ENCODE assay signal across 1 cellular context in the genomic region with DNA sequence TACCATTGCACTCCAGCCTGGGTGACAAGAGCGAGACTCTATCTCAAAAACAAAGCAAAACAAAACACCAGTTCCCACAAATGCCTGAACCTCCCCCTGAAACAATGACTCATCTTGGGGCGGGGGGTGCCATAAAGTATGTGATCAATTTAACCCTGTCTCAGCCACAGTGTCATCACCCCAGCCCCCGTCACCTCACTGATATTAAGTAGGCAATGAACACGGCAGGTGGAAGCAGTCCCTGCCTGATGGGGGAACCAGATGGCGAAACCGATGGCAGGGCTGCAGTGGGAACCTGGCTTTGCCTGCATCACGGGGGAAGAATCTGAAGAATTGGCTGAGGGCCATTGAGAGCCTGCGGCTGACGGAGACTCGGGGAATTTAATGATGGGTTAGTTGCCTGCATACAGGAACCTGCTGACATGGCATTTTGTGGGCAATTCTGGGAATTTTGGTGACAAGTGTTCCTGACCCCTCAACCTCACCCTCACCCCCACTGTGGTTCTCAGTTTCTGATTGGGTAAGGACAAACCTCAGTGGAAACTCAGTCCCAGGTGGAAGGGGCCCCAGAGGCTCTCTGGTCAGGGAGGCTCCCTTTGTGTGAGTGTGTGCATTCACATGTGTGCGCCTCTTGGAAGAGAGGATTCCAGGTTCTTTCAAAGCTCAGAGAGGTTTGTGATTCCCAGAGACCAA.
TF ChIP-seq lines count a peak whose summit lies in the region.

No MANE protein-coding gene starts in this region.

TF ChIP-seq in HCT116, 20 proteins besides CTCF, POLR2A, EP300 and RAD21 (continued from another document):
- TF ChIP-seq, protein P1, sequence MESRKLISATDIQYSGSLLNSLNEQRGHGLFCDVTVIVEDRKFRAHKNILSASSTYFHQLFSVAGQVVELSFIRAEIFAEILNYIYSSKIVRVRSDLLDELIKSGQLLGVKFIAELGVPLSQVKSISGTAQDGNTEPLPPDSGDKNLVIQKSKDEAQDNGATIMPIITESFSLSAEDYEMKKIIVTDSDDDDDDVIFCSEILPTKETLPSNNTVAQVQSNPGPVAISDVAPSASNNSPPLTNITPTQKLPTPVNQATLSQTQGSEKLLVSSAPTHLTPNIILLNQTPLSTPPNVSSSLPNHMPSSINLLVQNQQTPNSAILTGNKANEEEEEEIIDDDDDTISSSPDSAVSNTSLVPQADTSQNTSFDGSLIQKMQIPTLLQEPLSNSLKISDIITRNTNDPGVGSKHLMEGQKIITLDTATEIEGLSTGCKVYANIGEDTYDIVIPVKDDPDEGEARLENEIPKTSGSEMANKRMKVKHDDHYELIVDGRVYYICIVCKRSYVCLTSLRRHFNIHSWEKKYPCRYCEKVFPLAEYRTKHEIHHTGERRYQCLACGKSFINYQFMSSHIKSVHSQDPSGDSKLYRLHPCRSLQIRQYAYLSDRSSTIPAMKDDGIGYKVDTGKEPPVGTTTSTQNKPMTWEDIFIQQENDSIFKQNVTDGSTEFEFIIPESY (IDR thresholded peaks at IDR 0.05; ENCODE audit: extremely low read depth, insufficient replicate concordance, low read length) = no peak
- TF ChIP-seq JUND (IDR thresholded peaks at IDR 0.05) = no peak
